In the genomic region with DNA sequence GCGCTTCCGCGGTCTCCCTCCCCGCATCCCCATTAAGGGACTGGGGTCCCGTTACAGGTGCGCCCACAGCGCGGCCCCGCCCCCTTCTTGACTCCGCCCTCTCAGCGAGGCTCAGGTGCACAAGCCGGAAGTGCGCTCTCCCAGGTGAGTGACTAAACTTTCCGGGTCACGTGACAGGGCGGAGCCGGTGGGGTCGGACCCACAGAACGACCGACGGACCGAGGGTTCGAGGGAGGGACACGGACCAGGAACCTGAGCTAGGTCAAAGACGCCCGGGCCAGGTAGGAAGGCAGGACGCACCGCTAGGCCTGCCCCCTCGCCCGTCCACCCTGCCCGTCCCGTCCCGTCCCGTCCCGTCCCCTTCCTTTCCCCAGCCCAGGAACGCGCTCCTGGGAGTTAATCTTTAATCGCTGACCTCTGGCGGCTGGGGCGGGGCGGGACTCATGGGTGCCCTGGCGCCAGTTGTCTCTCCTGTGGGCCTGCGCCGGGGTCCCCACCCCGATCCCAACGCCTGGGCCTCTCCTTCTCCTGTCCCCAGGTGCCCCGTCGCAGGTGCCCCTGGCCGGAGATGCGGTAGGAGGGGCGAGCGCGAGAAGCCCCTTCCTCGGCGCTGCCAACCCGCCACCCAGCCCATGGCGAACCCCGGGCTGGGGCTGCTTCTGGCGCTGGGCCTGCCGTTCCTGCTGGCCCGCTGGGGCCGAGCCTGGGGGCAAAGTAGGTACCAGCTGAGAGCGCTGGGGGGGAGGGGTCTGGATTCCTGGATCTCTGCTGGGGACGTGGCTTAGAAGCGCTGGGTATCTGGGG, we compare ENCODE assay signal across 8 cellular contexts. TPM values are rescaled to one million over a fixed set of nuclear protein-coding genes. Genes with fewer than 3 reads are reported as not detected.
A peak's percentile ranks its signal among the peaks of the same experiment; 100 is the strongest.
DNase-seq lines count a peak whose midpoint lies in the region; ATAC-seq and TF ChIP-seq lines count a peak whose summit lies in the region.

A gene with protein sequence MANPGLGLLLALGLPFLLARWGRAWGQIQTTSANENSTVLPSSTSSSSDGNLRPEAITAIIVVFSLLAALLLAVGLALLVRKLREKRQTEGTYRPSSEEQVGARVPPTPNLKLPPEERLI (plus strand): TSS at position 202 of the 804 bp plus-strand sequence. CDS start 431 bp downstream, at position 633.

- no peaks in the 10 kb centered on the region for H3K9me3 Mint-ChIP-seq in effector memory CD8-positive, alpha-beta T cell
- H3K9me3 Mint-ChIP-seq in progenitor cell of endocrine pancreas (ENCODE audit: low read depth), result no peaks in the 10 kb centered on the region
- no peaks in the 10 kb centered on the region for H3K9me3 Mint-ChIP-seq in natural killer cell treated with Interleukin-12 subunit alpha and Interleukin-12 subunit beta and Interleukin-15 and Interleukin-18, amount 100 ng/mL, for 72 hours

- no peak for TF ChIP-seq CTCF in GM06990 (IDR thresholded peaks at IDR 0.05; ENCODE audit: insufficient read depth, low read length, poor library complexity, severe bottlenecking)
- no peak for TF ChIP-seq CTCF in PC-9 (conservative IDR thresholded peaks at IDR 0.05)
- no peak for TF ChIP-seq CTCF in progenitor cell of endocrine pancreas (IDR thresholded peaks at IDR 0.05; ENCODE audit: unreplicated experiment)

- H3F3A ChIP-seq in PC-9 (ENCODE audit: insufficient read depth, low read depth), result peaks cover 7% of the 10 kb centered on the region; the same call in 1 of the 2 replicates

- TSS peak; percentile 39 for BruUV-seq in PC-9 (replicated peaks; lab: Mats Ljungman, UMichigan)

- H3K9me3 ChIP-seq in PC-9 (ENCODE audit: insufficient read depth, low read depth), result no peaks in the 10 kb centered on the region

- peaks cover 0 to 7% of the 10 kb centered on the region in 2 donors for H3K27me3 Mint-ChIP-seq in effector memory CD8-positive, alpha-beta T cell
- no peaks in the 10 kb centered on the region for H3K27me3 Mint-ChIP-seq in progenitor cell of endocrine pancreas
- no peaks in the 10 kb centered on the region for H3K27me3 Mint-ChIP-seq in natural killer cell treated with Interleukin-12 subunit alpha and Interleukin-12 subunit beta and Interleukin-15 and Interleukin-18, amount 100 ng/mL, for 72 hours

- intact Hi-C loops in PC-9 (cut with micrococcal nuclease; ENCODE audit: unreplicated experiment), result loop anchor here (5.0 kb wide), 3 partner anchors 42 to 398 kb away; a partner anchor contains a TSS

- H3K4me1 Mint-ChIP-seq in effector memory CD8-positive, alpha-beta T cell (ENCODE audit: low read depth in 2 of 2), result peaks cover 8 to 16% of the 10 kb centered on the region in 2 donors
- peaks cover 17% of the 10 kb centered on the region for H3K4me1 Mint-ChIP-seq in progenitor cell of endocrine pancreas (ENCODE audit: low read depth)
- H3K4me1 Mint-ChIP-seq in natural killer cell treated with Interleukin-12 subunit alpha and Interleukin-12 subunit beta and Interleukin-15 and Interleukin-18, amount 100 ng/mL, for 72 hours (ENCODE audit: low read depth in 2 of 2), result peaks cover 11 to 13% of the 10 kb centered on the region in 2 donors

- no peak for ATAC-seq in effector memory CD8-positive, alpha-beta T cell (replicated peaks)
- ATAC-seq in natural killer cell treated with Interleukin-12 subunit alpha and Interleukin-12 subunit beta and Interleukin-15 and Interleukin-18, amount 100 ng/mL, for 72 hours, result no peak
- ATAC-seq in GM21367 (IDR thresholded peaks at IDR 0.05; ENCODE audit: unreplicated experiment) (no peak), HG03139 (IDR thresholded peaks at IDR 0.05; ENCODE audit: unreplicated experiment) (no peak)

- H3K27me3 ChIP-seq in GM06990 (replicated peaks; ENCODE audit: control insufficient read depth, insufficient read depth, low read length) (no peaks in the 10 kb centered on the region), PC-9 (ENCODE audit: insufficient read depth, low read depth) (no peaks in the 10 kb centered on the region)

- peak within 1 kb of the TSS; percentile 35 for H3K4me3 ChIP-seq in GM06990 (replicated peaks; ENCODE audit: low read depth, low read length)
- H3K4me3 ChIP-seq in PC-9, result peak within 1 kb of the TSS; percentile 75

- H3K4me2 ChIP-seq in PC-9, result peak within 1 kb of the TSS; percentile 81

- H3K27ac Mint-ChIP-seq in effector memory CD8-positive, alpha-beta T cell, result peak within 1 kb of the TSS; percentile 38 to 46
- H3K27ac Mint-ChIP-seq in progenitor cell of endocrine pancreas, result peak within 1 kb of the TSS; percentile 97
- H3K27ac Mint-ChIP-seq in natural killer cell treated with Interleukin-12 subunit alpha and Interleukin-12 subunit beta and Interleukin-15 and Interleukin-18, amount 100 ng/mL, for 72 hours, result no peak within 1 kb of the TSS

- peaks cover 5% of the 10 kb centered on the region for H3K4me1 ChIP-seq in PC-9 (replicated peaks; ENCODE audit: insufficient read depth)

- CTCF ChIA-PET in PC-9 (lab: Charles Lee), result no interaction called here

- peak within 1 kb of the TSS in 1 of 2 donors; percentile 21 for H3K4me3 Mint-ChIP-seq in effector memory CD8-positive, alpha-beta T cell
- H3K4me3 Mint-ChIP-seq in progenitor cell of endocrine pancreas (ENCODE audit: low read depth), result peak within 1 kb of the TSS; percentile 87
- H3K4me3 Mint-ChIP-seq in natural killer cell treated with Interleukin-12 subunit alpha and Interleukin-12 subunit beta and Interleukin-15 and Interleukin-18, amount 100 ng/mL, for 72 hours, result no peak within 1 kb of the TSS

- no peaks in the 10 kb centered on the region for H4K20me1 ChIP-seq in PC-9 (ENCODE audit: insufficient read depth)

- peaks cover 40% of the 10 kb centered on the region for H3K36me3 Mint-ChIP-seq in effector memory CD8-positive, alpha-beta T cell (ENCODE audit: insufficient read depth)
- H3K36me3 Mint-ChIP-seq in progenitor cell of endocrine pancreas (ENCODE audit: insufficient read depth), result peaks cover 11% of the 10 kb centered on the region
- H3K36me3 Mint-ChIP-seq in natural killer cell treated with Interleukin-12 subunit alpha and Interleukin-12 subunit beta and Interleukin-15 and Interleukin-18, amount 100 ng/mL, for 72 hours, result no peaks in the 10 kb centered on the region

- POLR2A ChIA-PET in PC-9 (lab: Charles Lee; ENCODE audit: unreplicated experiment), result no interaction called here

- H2AFZ ChIP-seq in PC-9, result peak within 1 kb of the TSS; percentile 82

- H3K36me3 ChIP-seq in GM06990 (ENCODE audit: control insufficient read depth, insufficient read depth, low read length) (peaks cover 2% of the 10 kb centered on the region), PC-9 (ENCODE audit: low read depth) (no peaks in the 10 kb centered on the region)

- H3K27ac ChIP-seq in PC-9, result 0 out of 2 replicates have a peak within 1 kb of the TSS, but pooled peaks have one; percentile 22

- peaks cover 15% of the 10 kb centered on the region for H3K79me2 ChIP-seq in PC-9 (ENCODE audit: low read depth)

- no peaks in the 10 kb centered on the region for H3K9me2 ChIP-seq in PC-9 (ENCODE audit: insufficient read depth)

- DNase-seq in GM06990 (ENCODE audit: extremely low read depth, insufficient read length) (no peak), PC-9 (peak; percentile 78 to 86), progenitor cell of endocrine pancreas (ENCODE audit: low spot score, unreplicated experiment) (peak; percentile 97), COLO829 (ENCODE audit: low spot score) (no peak)
- no peak for DNase-seq in effector memory CD8-positive, alpha-beta T cell
- no peak for DNase-seq in natural killer cell treated with Interleukin-12 subunit alpha and Interleukin-12 subunit beta and Interleukin-15 and Interleukin-18, amount 100 ng/mL, for 72 hours (ENCODE audit: low spot score)

RNA-seq across cellular contexts. Expression of the gene that starts here (rescaled TPM):
- total RNA-seq in PC-9 (2021) (36.4 and 40.6 TPM in 2 replicates), progenitor cell of endocrine pancreas (63.0 and 71.2 TPM in 2 replicates)
- not detected for total RNA-seq in natural killer cell treated with Interleukin-12 subunit alpha and Interleukin-12 subunit beta and Interleukin-15 and Interleukin-18, amount 100 ng/mL, for 72 hours

Comparison
In these comparisons a context has a peak if more than half of its experiments do, and no peak if none do; other contexts are left out.
1. RNA of the gene that starts here (total RNA-seq): 63.0 to 71.2 TPM in progenitor cell of endocrine pancreas and 36.4 to 40.6 TPM in PC-9; not detected in natural killer cell treated with Interleukin-12 subunit alpha and Interleukin-12 subunit beta and Interleukin-15 and Interleukin-18, amount 100 ng/mL, for 72 hours; every median in the first group is over 10 times any median in the second.
2. DNase-seq: peak in PC-9 (2 of 2) and progenitor cell of endocrine pancreas (single experiment); none in GM06990 (single experiment), effector memory CD8-positive, alpha-beta T cell (0 of 3), natural killer cell treated with Interleukin-12 subunit alpha and Interleukin-12 subunit beta and Interleukin-15 and Interleukin-18, amount 100 ng/mL, for 72 hours (single experiment) and COLO829 (single experiment).
3. H3K27ac Mint-ChIP-seq: peak in effector memory CD8-positive, alpha-beta T cell (2 of 2) and progenitor cell of endocrine pancreas (single experiment); none in natural killer cell treated with Interleukin-12 subunit alpha and Interleukin-12 subunit beta and Interleukin-15 and Interleukin-18, amount 100 ng/mL, for 72 hours (0 of 2).